Comparison of ENCODE assay signal across 8 cellular contexts in genomic region chr20:5950271-5951031, GRCh38. TPM values are rescaled to one million over a fixed set of nuclear protein-coding genes. Genes with fewer than 3 reads are reported as not detected.
DNase-seq lines count a peak whose midpoint lies in the region; ATAC-seq lines count a peak whose summit lies in the region.

TSS of gene MCM8 (plus strand) at chr20:5950652. CDS start at chr20:5952016, 1,364 bp downstream.
TSS of gene TRMT6 (minus strand) at chr20:5950533. CDS start at chr20:5950405, 128 bp downstream.

- H3K4me3 ChIP-seq in endocrine pancreas (ENCODE audit: control insufficient read depth, insufficient read depth, low read length), result peak within 1 kb of the TSS; percentile 90
- peak within 1 kb of the TSS; percentile 97 for H3K4me3 ChIP-seq in mesenchymal stem cell (ENCODE audit: insufficient read depth in 1 of 2, low read depth in 1 of 2, low read length in 2 of 2)

- H2AK5ac ChIP-seq in mesenchymal stem cell (ENCODE audit: low read length, severe bottlenecking), result no peak within 1 kb of the TSS

- H4K8ac ChIP-seq in mesenchymal stem cell (ENCODE audit: low read length), result peak within 1 kb of the TSS; percentile 79

- H3K9ac ChIP-seq in endocrine pancreas (ENCODE audit: control insufficient read depth, insufficient read depth, low read length) (peak within 1 kb of the TSS; percentile 68), mesenchymal stem cell (ENCODE audit: low read length) (peak within 1 kb of the TSS; percentile 95)

- no peak within 1 kb of the TSS for H2BK120ac ChIP-seq in mesenchymal stem cell (ENCODE audit: low read depth, low read length)

- H2BK12ac ChIP-seq in mesenchymal stem cell (ENCODE audit: low read length in 2 of 2), result no peak within 1 kb of the TSS

- H2BK15ac ChIP-seq in mesenchymal stem cell (ENCODE audit: low read depth, poor library complexity, severe bottlenecking), result no peak within 1 kb of the TSS

- H3K36me3 ChIP-seq in endocrine pancreas (ENCODE audit: control insufficient read depth, insufficient read depth, low read length) (no peaks in the 10 kb centered on the region), mesenchymal stem cell (ENCODE audit: control insufficient read depth in 1 of 2, insufficient read depth in 2 of 2, low read depth in 1 of 2, low read length in 2 of 2) (peaks cover 0 to 37% of the 10 kb centered on the region in 2 experiments)

- in situ Hi-C loops in Caki2 (cut with HindIII; ENCODE audit: low pct_unique_long_range_greater_than_20kb, low sequenced_read_pairs), result no loop called here

- H3K4me1 ChIP-seq in endocrine pancreas (ENCODE audit: control insufficient read depth, insufficient read depth, low read length) (peaks cover 11% of the 10 kb centered on the region), mesenchymal stem cell (ENCODE audit: control insufficient read depth, insufficient read depth, low read depth, low read length) (no peaks in the 10 kb centered on the region)

- H3K9me3 ChIP-seq in endocrine pancreas (ENCODE audit: control insufficient read depth, low read length) (no peaks in the 10 kb centered on the region), mesenchymal stem cell (ENCODE audit: control insufficient read depth, low read length) (no peaks in the 10 kb centered on the region)

- H2AFZ ChIP-seq in mesenchymal stem cell (ENCODE audit: low read depth, low read length), result peak within 1 kb of the TSS; percentile 93

- peak within 1 kb of the TSS in 1 of 2 experiments; percentile 76 for H3K18ac ChIP-seq in mesenchymal stem cell (ENCODE audit: low read depth in 1 of 2, low read length in 2 of 2)

- peak within 1 kb of the TSS; percentile 41 for H3K27ac ChIP-seq in mesenchymal stem cell (ENCODE audit: low read length, poor library complexity, severe bottlenecking)

- peak within 1 kb of the TSS in 1 of 2 experiments; percentile 92 for H3K14ac ChIP-seq in mesenchymal stem cell (ENCODE audit: low read length in 2 of 2)

- H3K27me3 ChIP-seq in endocrine pancreas (ENCODE audit: control insufficient read depth, insufficient read depth, low read length) (no peaks in the 10 kb centered on the region), mesenchymal stem cell (ENCODE audit: control insufficient read depth in 1 of 2, insufficient read depth in 1 of 2, low read length in 2 of 2) (no peaks in the 10 kb centered on the region)

- H3K4me2 ChIP-seq in mesenchymal stem cell (ENCODE audit: low read length, poor library complexity, severe bottlenecking), result peak within 1 kb of the TSS; percentile 79

- H4K91ac ChIP-seq in mesenchymal stem cell (ENCODE audit: low read length), result peak within 1 kb of the TSS; percentile 88

- peak within 1 kb of the TSS in 1 of 2 experiments; percentile 46 for H3K23ac ChIP-seq in mesenchymal stem cell (ENCODE audit: low read length in 2 of 2)

- peak; percentile 98 for ATAC-seq in GM21390 (IDR thresholded peaks at IDR 0.05; ENCODE audit: unreplicated experiment)

- peaks cover 28% of the 10 kb centered on the region for H3K79me1 ChIP-seq in mesenchymal stem cell (replicated peaks; ENCODE audit: low read length, poor library complexity, severe bottlenecking)

- DNase-seq in Caki2 (ENCODE audit: low read depth) (peak; percentile 96), HUDEP-2 (lab: John Stamatoyannopoulos, UW; ENCODE audit: unreplicated experiment in 76 of 76) (peak in 75 of 76 experiments; percentile 56 to 99 (median 91)), NOMO-1 treated with dmso at 0.1 percent for 144 hours (lab: John Stamatoyannopoulos, UW; ENCODE audit: unreplicated experiment) (peak; percentile 98), mesenchymal stem cell (peak; percentile 97)
- peak; percentile 94 for DNase-seq in activated CD8-positive, alpha-beta memory T cell treated with anti-CD3 and anti-CD28 coated beads for 4 hours (ENCODE audit: low read depth in 2 of 2)
- peak; percentile 96 for DNase-seq in stimulated activated CD8-positive, alpha-beta memory T cell treated with anti-CD3 and anti-CD28 coated beads, Interleukin-12 subunit alpha, Interleukin-12 subunit beta, amount 100 ng/mL, for 24 hours (ENCODE audit: extremely low read depth)

- under 1% methylated on average over 61 of the region's 61 CpGs for WGBS in mesenchymal stem cell

- H2BK5ac ChIP-seq in mesenchymal stem cell (ENCODE audit: low read depth, low read length, poor library complexity, severe bottlenecking), result peak within 1 kb of the TSS; percentile 76

- H3K4ac ChIP-seq in mesenchymal stem cell (ENCODE audit: low read depth in 1 of 2, low read length in 2 of 2), result peak within 1 kb of the TSS in 1 of 2 experiments; percentile 25

RNA-seq across cellular contexts. Expression of gene MCM8, which starts in this region (rescaled TPM):
- total RNA-seq in Caki2 (2014; rRNA removed; shearing (Covaris generic); ENCODE audit: low replicate concordance), result 18.4 and 25.9 TPM in 2 replicates
- polyA plus RNA-seq in mesenchymal stem cell (2013, experiment 1 of 2), result 3.2 TPM
- polyA plus RNA-seq in mesenchymal stem cell (2013, experiment 2 of 2), result 3.2 TPM

RNA-seq across cellular contexts. Expression of gene TRMT6, which starts in this region (rescaled TPM):
- 19.7 and 23.4 TPM in 2 replicates for total RNA-seq in Caki2 (2014; rRNA removed; shearing (Covaris generic); ENCODE audit: low replicate concordance)
- polyA plus RNA-seq in mesenchymal stem cell (2013, experiment 1 of 2), result 11.9 TPM
- 12.2 TPM for polyA plus RNA-seq in mesenchymal stem cell (2013, experiment 2 of 2)

Comparison
In these comparisons a context has a peak if more than half of its experiments do, and no peak if none do; other contexts are left out.
1. Peak in every context shown above with its lines: DNase-seq, ATAC-seq, H3K4me3 ChIP-seq and H3K27ac ChIP-seq.